In the genomic region with DNA sequence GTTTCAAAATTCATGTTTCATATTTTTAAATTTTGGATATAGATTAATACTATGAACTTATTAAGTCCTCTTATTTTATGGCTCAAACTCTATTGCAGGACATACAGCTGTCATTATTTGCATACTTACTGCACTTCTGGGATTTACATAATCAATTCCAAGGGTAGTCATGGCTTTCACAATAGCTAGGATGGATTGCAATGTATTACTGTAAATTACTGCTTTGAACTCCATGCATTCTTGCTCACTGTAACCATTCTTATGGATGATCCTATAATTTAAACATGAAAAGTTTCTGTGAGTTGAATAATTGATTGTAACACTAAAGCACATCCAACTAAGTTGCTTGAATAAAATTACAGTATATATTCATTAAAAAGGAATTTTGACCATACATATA, we compare ENCODE assay signal across 15 cellular contexts. TPM values are rescaled to one million over a fixed set of nuclear protein-coding genes. Genes with fewer than 3 reads are reported as not detected.
"Had no signal": no experiment of that assay in that cellular context is flagged by ENCODE, and none has a peak within 500 bp of the region (broad histone marks: within the 10 kb centered on the region; RNA-seq: fewer than 3 reads in every experiment).

No MANE protein-coding gene starts in this region.

- H3K27me3 ChIP-seq: colonic mucosa, testis had no signal

- H3K36me3 ChIP-seq: colonic mucosa, WERI-Rb-1 had no signal

- H3K4me3 ChIP-seq: colonic mucosa, testis had no signal

- H3K9me3 ChIP-seq: colonic mucosa, testis had no signal

- H3K27ac ChIP-seq: colonic mucosa, testis, WERI-Rb-1 had no signal

- DNase-seq: activated CD4-positive, alpha-beta T cell treated with anti-CD3 and anti-CD28 coated beads for 36 hours; activated CD8-positive, alpha-beta memory T cell treated with anti-CD3 and anti-CD28 coated beads, Interleukin-2, amount 50 U/mL, for 48 hours; activated CD8-positive, alpha-beta T cell treated with anti-CD3 and anti-CD28 coated beads, Interleukin-2, amount 10 ng/mL, durations not matched to agents 7 days and 5 days; activated naive CD4-positive, alpha-beta T cell; caudate nucleus; colonic mucosa; effector CD4-positive, alpha-beta T cell; glutamatergic neuron; natural killer cell; stimulated activated CD4-positive, alpha-beta T cell treated with anti-CD3 and anti-CD28 coated beads, Interleukin-4, amount 100 ng/mL, for 1 hour; stimulated activated CD8-positive, alpha-beta memory T cell treated with anti-CD3 and anti-CD28 coated beads, Interleukin-4, amount 100 ng/mL, for 48 hours; T1000; testis; WERI-Rb-1 had no signal

- H3K4me1 ChIP-seq: colonic mucosa, testis had no signal

RNA-seq across cellular contexts. Expression of a gene that starts 23.5 kb away (rescaled TPM):
- polyA plus RNA-seq: endothelial cell of umbilical vein had no signal
